ENCODE assay signal across 1 cellular context in genomic region chr7:50270531-50271018, GRCh38.
TF ChIP-seq lines count a peak whose summit lies in the region.

No MANE protein-coding gene starts in this region.

TF ChIP-seq in GM12878, 131 proteins besides CTCF, POLR2A, EP300 and RAD21 (continued from another document and continues in another):
- TF ChIP-seq ZBTB33 (IDR thresholded peaks at IDR 0.05): no peak
- no peak for TF ChIP-seq RCOR1 (conservative IDR thresholded peaks at IDR 0.05; ENCODE audit: low read depth, low read length)
- 0 out of 2 replicates have a peak, but pooled peaks have one; percentile 71 for TF ChIP-seq STAT3 (IDR thresholded peaks at IDR 0.05; ENCODE audit: low read depth, low read length)
- no peak for TF ChIP-seq HDAC6 (IDR thresholded peaks at IDR 0.05; ENCODE audit: unreplicated experiment)
- no peak for TF ChIP-seq PAX8 (IDR thresholded peaks at IDR 0.05)
- no peak for TF ChIP-seq SREBF1 (IDR thresholded peaks at IDR 0.05; ENCODE audit: low read length)
- TF ChIP-seq ATF2 (IDR thresholded peaks at IDR 0.05; ENCODE audit: low read length): peak; percentile 80
- peak; percentile 88 for TF ChIP-seq SKIL (IDR thresholded peaks at IDR 0.05; ENCODE audit: low read depth, poor library complexity, severe bottlenecking)
- TF ChIP-seq STAT1 (conservative IDR thresholded peaks at IDR 0.05): no peak
- peak; percentile 91 for TF ChIP-seq EED (IDR thresholded peaks at IDR 0.05; ENCODE audit: low read depth)
- no peak for TF ChIP-seq SP1 (IDR thresholded peaks at IDR 0.05; ENCODE audit: low read depth, low read length)
- no peak for TF ChIP-seq RFX5 (IDR thresholded peaks at IDR 0.05; ENCODE audit: low read depth, low read length)
- peak; percentile 94 for TF ChIP-seq CBX5 (IDR thresholded peaks at IDR 0.05; ENCODE audit: low read depth)
- TF ChIP-seq BCL11A (IDR thresholded peaks at IDR 0.05; ENCODE audit: low read depth, low read length): peak; percentile 54; the same call in 1 of the 2 replicates
- TF ChIP-seq NBN (IDR thresholded peaks at IDR 0.05): peak; percentile 75
- TF ChIP-seq BRCA1 (IDR thresholded peaks at IDR 0.05; ENCODE audit: low read depth, low read length): no peak
- TF ChIP-seq PML (IDR thresholded peaks at IDR 0.05; ENCODE audit: low read length): no peak; the same call in 1 of the 2 replicates
- TF ChIP-seq SMAD5 (IDR thresholded peaks at IDR 0.05; ENCODE audit: low read depth): no peak
- TF ChIP-seq NRF1 (conservative IDR thresholded peaks at IDR 0.05; ENCODE audit: low read depth, low read length): no peak
- no peak for TF ChIP-seq CHD4 (IDR thresholded peaks at IDR 0.05)
- TF ChIP-seq SMAD1 (IDR thresholded peaks at IDR 0.05; ENCODE audit: low read depth, partially characterized antibody): peak; percentile 68
- peak; percentile 79; the same call in 1 of the 2 replicates for TF ChIP-seq CBFB (IDR thresholded peaks at IDR 0.05; ENCODE audit: low read depth)
- no peak for TF ChIP-seq SREBF2 (IDR thresholded peaks at IDR 0.05; ENCODE audit: low read length)
- 0 out of 2 replicates have a peak, but pooled peaks have one; percentile 18 for TF ChIP-seq PKNOX1 (IDR thresholded peaks at IDR 0.05)
- TF ChIP-seq TAF1 (IDR thresholded peaks at IDR 0.05; ENCODE audit: borderline replicate concordance, low read depth, low read length): no peak
- TF ChIP-seq CEBPZ (IDR thresholded peaks at IDR 0.05; ENCODE audit: low read depth, low read length): no peak
- TF ChIP-seq ZBTB40 (IDR thresholded peaks at IDR 0.05; ENCODE audit: borderline replicate concordance): no peak
- no peak for TF ChIP-seq KAT2A (conservative IDR thresholded peaks at IDR 0.05; ENCODE audit: control insufficient read depth, low read depth, low read length)
- TF ChIP-seq HSF1 (IDR thresholded peaks at IDR 0.05; ENCODE audit: low read depth, low read length): no peak
- peak; percentile 62; the same call in 1 of the 2 replicates for TF ChIP-seq BMI1 (IDR thresholded peaks at IDR 0.05; ENCODE audit: borderline replicate concordance)
- TF ChIP-seq ZNF207 (IDR thresholded peaks at IDR 0.05; ENCODE audit: borderline replicate concordance): peak; percentile 34; the same call in 1 of the 2 replicates
- TF ChIP-seq NR2F1 (conservative IDR thresholded peaks at IDR 0.05): peak; percentile 64
- peak; percentile 86 for TF ChIP-seq ZNF687 (IDR thresholded peaks at IDR 0.05)
- TF ChIP-seq FOXK2 (IDR thresholded peaks at IDR 0.05): no peak
- no peak for TF ChIP-seq USF2 (IDR thresholded peaks at IDR 0.05; ENCODE audit: borderline replicate concordance, low read depth, low read length)
- TF ChIP-seq IRF4 (IDR thresholded peaks at IDR 0.05; ENCODE audit: low read depth, low read length): peak; percentile 47; the same call in 1 of the 2 replicates
- TF ChIP-seq ZZZ3 (IDR thresholded peaks at IDR 0.05; ENCODE audit: control insufficient read depth, insufficient read length, low read depth): no peak
- TF ChIP-seq MYB (IDR thresholded peaks at IDR 0.05; ENCODE audit: borderline replicate concordance, low read depth, low read length): no peak
